Comparison of ENCODE assay signal across 34 cellular contexts in genomic region chr4:78703079-78703478, GRCh38.
"Had no signal": no experiment of that assay in that cellular context is flagged by ENCODE, and none has a peak within 500 bp of the region (broad histone marks: within the 10 kb centered on the region; RNA-seq: fewer than 3 reads in every experiment).

No MANE protein-coding gene starts in this region.

- H3K4me3 ChIP-seq: adrenal gland, ascending aorta, body of pancreas, breast epithelium, cardiac muscle cell had no signal

- H3K4me1 ChIP-seq: ascending aorta, body of pancreas, breast epithelium had no signal

- H3K36me3 ChIP-seq: adrenal gland, ascending aorta, brain microvascular endothelial cell, breast epithelium, cardiac muscle cell had no signal

- FAIRE-seq: astrocyte, bronchial epithelial cell had no signal

- H3K27ac ChIP-seq: adrenal gland, ascending aorta, body of pancreas, brain microvascular endothelial cell, breast epithelium, cardiac muscle cell had no signal

- DNase-seq: activated effector memory CD4-positive, alpha-beta T cell treated with anti-CD3 and anti-CD28 coated beads, Interleukin-2, amount 50 U/mL, for 16 hours; activated effector memory CD4-positive, alpha-beta T cell treated with Interleukin-2 at 50 U/mL for 16 hours; activated gamma-delta T cell; activated gamma-delta T cell treated with Interleukin-2 at 50 U/mL for 16 hours; activated naive CD4-positive, alpha-beta T cell; activated naive CD4-positive, alpha-beta T cell treated with anti-CD3 and anti-CD28 coated beads for 36 hours; activated naive CD4-positive, alpha-beta T cell treated with anti-CD3 and anti-CD28 coated beads, Interleukin-2, amount 10 ng/mL, durations not matched to agents 7 days and 5 days; activated naive CD4-positive, alpha-beta T cell treated with anti-CD3 and anti-CD28 coated beads, Interleukin-2, amount 50 U/mL, for 16 hours; activated naive CD4-positive, alpha-beta T cell treated with Interleukin-2 at 50 U/mL for 16 hours; activated naive CD8-positive, alpha-beta T cell treated with anti-CD3 and anti-CD28 coated beads for 36 hours; activated naive CD8-positive, alpha-beta T cell treated with anti-CD3 and anti-CD28 coated beads, Interleukin-2, amount 10 ng/mL, durations not matched to agents 7 days and 5 days; activated naive CD8-positive, alpha-beta T cell treated with anti-CD3 and anti-CD28 coated beads, Interleukin-2, amount 50 U/mL, for 24 hours; activated T-cell treated with anti-CD3 and anti-CD28 coated beads, Interleukin-2, amount 50 U/mL, for 1 hour; activated T-cell treated with anti-CD3 and anti-CD28 coated beads, Interleukin-2, amount 50 U/mL, for 24 hours; activated T-cell treated with anti-CD3 and anti-CD28 coated beads, Interleukin-2, amount 50 U/mL, for 4 hours; activated T-cell treated with anti-CD3 and anti-CD28 coated beads, Interleukin-2, amount 50 U/mL, for 48 hours; activated T-cell treated with anti-CD3 and anti-CD28 coated beads, Interleukin-2, amount 50 U/mL, for 72 hours; adrenal gland; amniotic stem cell; amygdala; anterior cingulate cortex; aorta; body of pancreas; brain microvascular endothelial cell; caudate nucleus; central memory CD4-positive, alpha-beta T cell; cerebellar nuclear complex had no signal

- H3K27me3 ChIP-seq: adrenal gland, ascending aorta, body of pancreas, brain microvascular endothelial cell, breast epithelium, cardiac muscle cell had no signal

- ATAC-seq: activated naive CD4-positive, alpha-beta T cell treated with anti-CD3 and anti-CD28 coated beads, Interleukin-2, amount 50 U/mL, for 72 hours; activated naive CD8-positive, alpha-beta T cell treated with anti-CD3 and anti-CD28 coated beads, Interleukin-2, amount 50 U/mL, for 24 hours; activated T-cell treated with anti-CD3 and anti-CD28 coated beads, Interleukin-2, amount 50 U/mL, for 4 hours; activated T-cell treated with anti-CD3 and anti-CD28 coated beads, Interleukin-2, amount 50 U/mL, for 72 hours; activated T-helper 17 cell treated with anti-CD3 and anti-CD28 coated beads, Interleukin-2, amount 50 U/mL, for 72 hours; body of pancreas had no signal
